8 cellular contexts compared by ENCODE assay signal in genomic region chr7:141700848-141701371, GRCh38. TPM values are rescaled to one million over a fixed set of nuclear protein-coding genes. Genes with fewer than 3 reads are reported as not detected.
DNase-seq lines count a peak whose midpoint lies in the region; ATAC-seq, FAIRE-seq and TF ChIP-seq lines count a peak whose summit lies in the region.

No MANE protein-coding gene starts in this region.

- peaks cover 3% of the 10 kb centered on the region for H3K27me3 ChIP-seq in BJ (ENCODE audit: control insufficient read depth, insufficient read depth, low read length)
- H3K27me3 ChIP-seq in endothelial cell of umbilical vein (ENCODE audit: control insufficient read depth in 2 of 2, insufficient read depth in 2 of 2, low read length in 2 of 2): peaks cover 5 to 15% of the 10 kb centered on the region in 2 experiments

- peaks cover 20% of the 10 kb centered on the region for H3K79me2 ChIP-seq in endothelial cell of umbilical vein (ENCODE audit: control insufficient read depth, insufficient read depth, low read length)

- ATAC-seq in GM21576 (IDR thresholded peaks at IDR 0.05; ENCODE audit: unreplicated experiment) (peak; percentile 1), GM21360 (IDR thresholded peaks at IDR 0.05; ENCODE audit: unreplicated experiment) (no peak), GM21390 (IDR thresholded peaks at IDR 0.05; ENCODE audit: unreplicated experiment) (no peak)

- no peaks in the 10 kb centered on the region for H4K20me1 ChIP-seq in endothelial cell of umbilical vein (replicated peaks; ENCODE audit: control insufficient read depth, extremely low read depth, insufficient read depth, low read length)

- peak overlapping the region; percentile 58 for H3K9ac ChIP-seq in endothelial cell of umbilical vein (replicated peaks; ENCODE audit: extremely low read depth, insufficient read depth, low read length)

- no peak overlapping the region for H3K27ac ChIP-seq in endothelial cell of umbilical vein (ENCODE audit: insufficient read depth, low read depth, low read length)

- DNase-seq in BJ (ENCODE audit: low read depth) (no peak), endothelial cell of umbilical vein (ENCODE audit: low read depth, low spot score) (no peak), NCI-H2227 treated with DMSO at 0.1 percent for 48 hours (lab: John Stamatoyannopoulos, UW) (no peak)

- H3K27me3 Mint-ChIP-seq in T-helper 1 cell treated with Interleukin-12 subunit alpha and Interleukin-12 subunit beta and Interleukin-4 antibody, amounts not matched to agents 30 μg/mL and 1 μg/mL, for 36 hours (ENCODE audit: low read depth): peaks cover 35% of the 10 kb centered on the region
- peaks cover 19% of the 10 kb centered on the region for H3K27me3 Mint-ChIP-seq in nephron (ENCODE audit: low read depth)

- H3K4me3 ChIP-seq in BJ (ENCODE audit: low read depth, low read length) (peak overlapping the region; percentile 65), endothelial cell of umbilical vein (replicated peaks in 1 of 3; ENCODE audit: insufficient read depth in 1 of 3, low read depth in 1 of 3, low read length in 3 of 3) (peak overlapping the region; percentile 50 to 84 (median 56))

- no peak for FAIRE-seq in endothelial cell of umbilical vein (lab: Jason Lieb, UNC)

- H3K4me1 ChIP-seq in endothelial cell of umbilical vein (ENCODE audit: control insufficient read depth, extremely low read depth, insufficient read depth, low read length): peaks cover 10% of the 10 kb centered on the region

- peaks cover 32% of the 10 kb centered on the region for H3K4me1 Mint-ChIP-seq in T-helper 1 cell treated with Interleukin-12 subunit alpha and Interleukin-12 subunit beta and Interleukin-4 antibody, amounts not matched to agents 30 μg/mL and 1 μg/mL, for 36 hours (ENCODE audit: low read depth)
- peaks cover 13% of the 10 kb centered on the region for H3K4me1 Mint-ChIP-seq in nephron

- H3K36me3 ChIP-seq in BJ (ENCODE audit: control insufficient read depth, insufficient read depth, low read length): no peaks in the 10 kb centered on the region
- no peaks in the 10 kb centered on the region for H3K36me3 ChIP-seq in endothelial cell of umbilical vein (ENCODE audit: control insufficient read depth in 2 of 2, extremely low read depth in 1 of 2, insufficient read depth in 2 of 2, low read length in 2 of 2)

- H3K9me3 Mint-ChIP-seq in T-helper 1 cell treated with Interleukin-12 subunit alpha and Interleukin-12 subunit beta and Interleukin-4 antibody, amounts not matched to agents 30 μg/mL and 1 μg/mL, for 36 hours: no peaks in the 10 kb centered on the region
- H3K9me3 Mint-ChIP-seq in nephron: no peaks in the 10 kb centered on the region

- CTCF ChIA-PET in BJ (lab: Yijun Ruan, JAX) (no interaction called here), endothelial cell of umbilical vein (lab: Charles Lee) (interaction anchor here (0.7 to 3.3 kb wide), 6 partner anchors 9 to 85 kb away, joined by 3 to 30 read pairs (median 5); partner anchors contain the start of gene SSBP1)

- H3K9me1 ChIP-seq in endothelial cell of umbilical vein (replicated peaks; ENCODE audit: control insufficient read depth, extremely low read depth, insufficient read depth, low read length): no peaks in the 10 kb centered on the region

- peak overlapping the region; percentile 81 for H3K4me3 Mint-ChIP-seq in T-helper 1 cell treated with Interleukin-12 subunit alpha and Interleukin-12 subunit beta and Interleukin-4 antibody, amounts not matched to agents 30 μg/mL and 1 μg/mL, for 36 hours
- peak overlapping the region; percentile 85 to 86 (median 85) for H3K4me3 Mint-ChIP-seq in nephron

- intact Hi-C loops in endothelial cell of umbilical vein (cut with micrococcal nuclease): loop anchor here (1.0 to 2.0 kb wide), 3 partner anchors 27 to 38 kb away; partner anchors contain the start of gene SSBP1

- peak overlapping the region; percentile 76 for H3K4me2 ChIP-seq in endothelial cell of umbilical vein (ENCODE audit: insufficient read depth, low read length)

- BruUV-seq in endothelial cell of umbilical vein (replicated peaks; lab: Mats Ljungman, UMichigan): no TSS peak

- TF ChIP-seq POLR2A in endothelial cell of umbilical vein (IDR thresholded peaks at IDR 0.05; ENCODE audit: low read depth, low read length): no peak

- H2AFZ ChIP-seq in endothelial cell of umbilical vein (ENCODE audit: low read depth, low read length): no peak overlapping the region

- dilution Hi-C loops in endothelial cell of umbilical vein (cut with MboI; ENCODE audit: extremely low pct_ligation_motif_present, low sequenced_read_pairs): no loop called here

- peak overlapping the region; percentile 76 for H3K27ac Mint-ChIP-seq in T-helper 1 cell treated with Interleukin-12 subunit alpha and Interleukin-12 subunit beta and Interleukin-4 antibody, amounts not matched to agents 30 μg/mL and 1 μg/mL, for 36 hours
- peak overlapping the region; percentile 27 to 61 (median 54) for H3K27ac Mint-ChIP-seq in nephron

- TF ChIP-seq CTCF in BJ (IDR thresholded peaks at IDR 0.05; ENCODE audit: insufficient read depth, low read depth, low read length): no peak
- no peak for TF ChIP-seq CTCF in endothelial cell of umbilical vein (IDR thresholded peaks at IDR 0.05; ENCODE audit: extremely low read depth in 1 of 2, insufficient read depth in 1 of 2, low read depth in 1 of 2, low read length in 2 of 2)
- no peak for TF ChIP-seq CTCF in nephron (IDR thresholded peaks at IDR 0.05; ENCODE audit: unreplicated experiment in 3 of 3)

- POLR2A ChIA-PET in BJ (lab: Charles Lee) (interaction anchor here (0.6 kb wide), 1 partner anchor 1031 kb away, joined by 9 read pairs; no protein-coding TSS in a partner anchor), endothelial cell of umbilical vein (lab: Charles Lee) (no interaction called here)

- H3K9me3 ChIP-seq in endothelial cell of umbilical vein (replicated peaks; ENCODE audit: control insufficient read depth, insufficient read depth, low read length): no peaks in the 10 kb centered on the region

- peaks cover 14% of the 10 kb centered on the region for H3K36me3 Mint-ChIP-seq in T-helper 1 cell treated with Interleukin-12 subunit alpha and Interleukin-12 subunit beta and Interleukin-4 antibody, amounts not matched to agents 30 μg/mL and 1 μg/mL, for 36 hours (ENCODE audit: low read depth)
- H3K36me3 Mint-ChIP-seq in nephron (ENCODE audit: low read depth): no peaks in the 10 kb centered on the region

TF ChIP-seq in endothelial cell of umbilical vein, 7 proteins besides CTCF, POLR2A, EP300 and RAD21:
- no peak for TF ChIP-seq JUN (IDR thresholded peaks at IDR 0.05; ENCODE audit: borderline replicate concordance, insufficient read depth, insufficient read length, low read depth)
- TF ChIP-seq GATA2 (IDR thresholded peaks at IDR 0.05; ENCODE audit: insufficient read depth, insufficient read length, low read depth, low read length): no peak
- no peak for TF ChIP-seq FOS (IDR thresholded peaks at IDR 0.05; ENCODE audit: borderline replicate concordance, insufficient read depth, low read length)
- TF ChIP-seq MYC (IDR thresholded peaks at IDR 0.05; ENCODE audit: low read depth, low read length): no peak
- no peak for TF ChIP-seq POLR2AphosphoS5 (IDR thresholded peaks at IDR 0.05; ENCODE audit: insufficient read depth, low read depth, low read length)
- TF ChIP-seq, protein P1, sequence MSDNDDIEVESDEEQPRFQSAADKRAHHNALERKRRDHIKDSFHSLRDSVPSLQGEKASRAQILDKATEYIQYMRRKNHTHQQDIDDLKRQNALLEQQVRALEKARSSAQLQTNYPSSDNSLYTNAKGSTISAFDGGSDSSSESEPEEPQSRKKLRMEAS (IDR thresholded peaks at IDR 0.05; ENCODE audit: insufficient read depth, insufficient read length): no peak
- TF ChIP-seq EZH2 (IDR thresholded peaks at IDR 0.05; ENCODE audit: borderline replicate concordance, low read depth, low read length, severe bottlenecking): no peak

RNA-seq across cellular contexts. Expression of gene DENND11, which starts 1.1 kb away (rescaled TPM):
- polyA plus RNA-seq in BJ (2011; rRNA removed): 4.2 and 4.6 TPM in 2 replicates
- polyA minus RNA-seq in BJ (2011; rRNA and poly(A)+ RNA removed): 4.1 and 4.5 TPM in 2 replicates
- 25.9 and 35.0 TPM in 2 replicates for total RNA-seq in endothelial cell of umbilical vein
- polyA plus RNA-seq in endothelial cell of umbilical vein: 11.6 and 14.7 TPM in 2 replicates
- polyA plus RNA-seq in endothelial cell of umbilical vein (2011; cell fraction: cytosol; rRNA removed): 7.3 and 8.1 TPM in 2 replicates
- 84.5 and 86.0 TPM in 2 replicates for polyA plus RNA-seq in endothelial cell of umbilical vein (2011; cell fraction: nucleus; rRNA removed)
- 15.5 and 16.8 TPM in 2 replicates for polyA plus RNA-seq in endothelial cell of umbilical vein (2012)
- polyA minus RNA-seq in endothelial cell of umbilical vein: 52.3 and 52.7 TPM in 2 replicates
- polyA minus RNA-seq in endothelial cell of umbilical vein (2011; cell fraction: cytosol; rRNA and poly(A)+ RNA removed): 2.9 TPM
- 46.1 and 67.2 TPM in 2 replicates for polyA minus RNA-seq in endothelial cell of umbilical vein (2011; cell fraction: nucleus; rRNA and poly(A)+ RNA removed)

RNA-seq across cellular contexts. Expression of gene WEE2, which starts 7.2 kb away (rescaled TPM):
- polyA plus RNA-seq in BJ (2011; rRNA removed): not detected in 2 replicates
- polyA minus RNA-seq in BJ (2011; rRNA and poly(A)+ RNA removed): not detected in 2 replicates
- total RNA-seq in endothelial cell of umbilical vein: not detected in 2 replicates
- not detected in 2 replicates for polyA plus RNA-seq in endothelial cell of umbilical vein
- not detected in 2 replicates for polyA plus RNA-seq in endothelial cell of umbilical vein (2011; cell fraction: cytosol; rRNA removed)
- polyA plus RNA-seq in endothelial cell of umbilical vein (2011; cell fraction: nucleus; rRNA removed): not detected in 2 replicates
- polyA plus RNA-seq in endothelial cell of umbilical vein (2012): not detected in 2 replicates
- not detected in 2 replicates for polyA minus RNA-seq in endothelial cell of umbilical vein
- not detected for polyA minus RNA-seq in endothelial cell of umbilical vein (2011; cell fraction: cytosol; rRNA and poly(A)+ RNA removed)
- polyA minus RNA-seq in endothelial cell of umbilical vein (2011; cell fraction: nucleus; rRNA and poly(A)+ RNA removed): not detected in 2 replicates

RNA-seq across cellular contexts. Expression of gene SSBP1, which starts 37.2 kb away (rescaled TPM):
- 55.0 and 139 TPM in 2 replicates for polyA plus RNA-seq in BJ (2011; rRNA removed)
- 12.0 and 17.9 TPM in 2 replicates for polyA minus RNA-seq in BJ (2011; rRNA and poly(A)+ RNA removed)
- 164 and 169 TPM in 2 replicates for total RNA-seq in endothelial cell of umbilical vein
- 60.0 and 77.9 TPM in 2 replicates for polyA plus RNA-seq in endothelial cell of umbilical vein
- 130 and 154 TPM in 2 replicates for polyA plus RNA-seq in endothelial cell of umbilical vein (2011; cell fraction: cytosol; rRNA removed)
- polyA plus RNA-seq in endothelial cell of umbilical vein (2011; cell fraction: nucleus; rRNA removed): 95.0 and 131 TPM in 2 replicates
- polyA plus RNA-seq in endothelial cell of umbilical vein (2012): 269 and 323 TPM in 2 replicates
- 45.0 and 52.1 TPM in 2 replicates for polyA minus RNA-seq in endothelial cell of umbilical vein
- polyA minus RNA-seq in endothelial cell of umbilical vein (2011; cell fraction: cytosol; rRNA and poly(A)+ RNA removed): 43.4 TPM
- 67.2 and 95.0 TPM in 2 replicates for polyA minus RNA-seq in endothelial cell of umbilical vein (2011; cell fraction: nucleus; rRNA and poly(A)+ RNA removed)
